8 cellular contexts compared by ENCODE assay signal in the genomic region with DNA sequence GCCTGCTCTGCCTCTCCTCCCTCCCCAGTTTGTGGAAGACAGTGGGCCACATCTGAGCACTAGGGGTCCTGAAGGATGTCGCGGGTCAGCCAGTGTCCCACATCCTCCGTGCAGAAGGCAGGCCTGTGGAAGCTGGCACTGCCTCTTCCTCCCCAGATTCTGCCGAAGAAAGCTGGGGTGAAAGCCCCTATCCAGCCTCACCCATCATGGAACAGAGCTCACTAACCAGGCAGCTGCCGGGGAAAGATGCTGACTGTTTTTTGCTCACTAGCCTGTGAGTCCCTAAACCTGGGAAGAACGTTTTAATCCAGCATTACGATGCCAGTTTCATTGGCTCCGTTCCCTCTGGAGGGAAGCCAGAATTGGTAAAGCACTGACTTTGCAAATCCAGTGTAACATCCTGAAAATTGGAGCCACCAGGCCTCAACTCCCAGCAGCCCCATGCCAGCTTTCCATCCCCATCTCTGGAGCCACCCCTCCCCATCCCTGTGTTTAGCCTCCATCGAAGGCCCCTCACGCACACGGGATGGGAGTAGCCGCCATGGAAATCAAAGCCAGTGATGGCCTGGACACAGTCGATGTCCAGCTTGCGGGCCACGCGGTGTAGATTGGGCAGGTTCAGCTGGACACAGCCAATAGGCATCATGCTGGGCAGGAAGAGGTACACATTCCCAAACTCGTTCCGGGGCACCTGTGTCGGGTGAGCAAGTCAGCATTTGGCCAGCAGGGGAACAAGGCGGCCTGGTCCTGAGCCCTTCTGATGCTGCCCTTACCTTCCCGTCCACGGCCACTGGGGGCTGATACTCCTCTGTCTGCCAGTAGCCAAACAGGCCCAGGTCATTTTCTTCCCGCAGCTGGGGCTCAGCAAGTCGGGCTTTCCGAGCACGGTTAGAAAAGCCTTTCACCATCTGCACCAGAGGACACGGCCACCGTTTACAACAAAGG. TPM values are rescaled to one million over a fixed set of nuclear protein-coding genes. Genes with fewer than 3 reads are reported as not detected.
DNase-seq lines count a peak whose midpoint lies in the region; ATAC-seq and TF ChIP-seq lines count a peak whose summit lies in the region.
"Had no signal": no experiment of that assay in that cellular context is flagged by ENCODE, and none has a peak within 500 bp of the region (broad histone marks: within the 10 kb centered on the region; RNA-seq: fewer than 3 reads in every experiment).

No MANE protein-coding gene starts in this region.

- no peak overlapping the region for H3K23ac ChIP-seq in IMR-90 (ENCODE audit: low read depth, low read length)

- H2BK20ac ChIP-seq in IMR-90 (ENCODE audit: low read depth, low read length) = no peak overlapping the region

- H3K9me1 ChIP-seq in IMR-90 (ENCODE audit: insufficient read depth, low read length) = peaks cover 13% of the 10 kb centered on the region; the same call in 1 of the 2 replicates

- H3K4me3 ChIP-seq in IMR-90 (ENCODE audit: insufficient read depth, low read depth, low read length) (no peak overlapping the region), neutrophil (ENCODE audit: low read depth in 1 of 2, low read length in 1 of 2) (no peak overlapping the region)
- H3K4me3 ChIP-seq: SJSA1 had no signal

- H3K27me3 ChIP-seq in IMR-90 (ENCODE audit: control insufficient read depth, insufficient read depth, low read length) = no peaks in the 10 kb centered on the region
- H3K27me3 ChIP-seq in neutrophil = no peaks in the 10 kb centered on the region
- H3K27me3 ChIP-seq: SJSA1 had no signal

- H3K9ac ChIP-seq in IMR-90 (ENCODE audit: low read depth, low read length) = no peak overlapping the region

- no peak overlapping the region for H4K5ac ChIP-seq in IMR-90 (ENCODE audit: low read depth, low read length)

- no peak overlapping the region for H3K27ac ChIP-seq in IMR-90 (ENCODE audit: insufficient read depth, low read length)
- H3K27ac ChIP-seq in neutrophil = peak overlapping the region; percentile 99
- H3K27ac ChIP-seq: SJSA1 had no signal

- no peak overlapping the region for H2BK15ac ChIP-seq in IMR-90 (ENCODE audit: low read depth, low read length)

- H4K91ac ChIP-seq in IMR-90 (ENCODE audit: insufficient read depth, low read depth, low read length) = no peak overlapping the region

- intact Hi-C loops in IMR-90 (cut with micrococcal nuclease) = no loop called here

- no peak overlapping the region for H2AK5ac ChIP-seq in IMR-90 (ENCODE audit: low read depth, low read length)

- H3K4ac ChIP-seq in IMR-90 (ENCODE audit: low read depth, low read length) = no peak overlapping the region

- no peak overlapping the region for H2AK9ac ChIP-seq in IMR-90 (replicated peaks; ENCODE audit: low read depth, low read length, poor library complexity)

- peaks cover 7% of the 10 kb centered on the region for H4K20me1 ChIP-seq in IMR-90 (ENCODE audit: insufficient read depth, low read length)

- no peak overlapping the region for H3K14ac ChIP-seq in IMR-90 (replicated peaks; ENCODE audit: low read depth, low read length)

- H3K4me2 ChIP-seq in IMR-90 (ENCODE audit: low read depth, low read length) = no peak overlapping the region

- ATAC-seq in IMR-90 (ENCODE audit: low read depth) = no peak
- no peak for ATAC-seq in GM18861 (IDR thresholded peaks at IDR 0.05; ENCODE audit: unreplicated experiment)
- no peak for ATAC-seq in GM19023 (IDR thresholded peaks at IDR 0.05; ENCODE audit: unreplicated experiment)
- no peak for ATAC-seq in HG03280 (IDR thresholded peaks at IDR 0.05; ENCODE audit: unreplicated experiment)

- peaks cover 60% of the 10 kb centered on the region for H3K36me3 ChIP-seq in IMR-90 (ENCODE audit: control insufficient read depth, insufficient read depth, low read length)
- peaks cover 62% of the 10 kb centered on the region for H3K36me3 ChIP-seq in neutrophil

- no peak for TF ChIP-seq POLR2A in IMR-90 (IDR thresholded peaks at IDR 0.05; ENCODE audit: low read depth, low read length)

- peak; percentile 83 for DNase-seq in ELF-1 (ENCODE audit: low read depth, low spot score)
- DNase-seq in IMR-90 = no peak
- peak; percentile 59 for DNase-seq in ecto neural progenitor cell (ENCODE audit: low spot score)

- peaks cover 2 to 12% of the 10 kb centered on the region in 2 experiments for H3K79me1 ChIP-seq in IMR-90 (ENCODE audit: low read depth in 1 of 2, low read length in 2 of 2)

- H2BK5ac ChIP-seq in IMR-90 (ENCODE audit: low read depth, low read length, poor library complexity, severe bottlenecking) = no peak overlapping the region

- H3K4me1 ChIP-seq in IMR-90 (ENCODE audit: control insufficient read depth, insufficient read depth, low read length) = peaks cover 14% of the 10 kb centered on the region
- H3K4me1 ChIP-seq in neutrophil (ENCODE audit: control insufficient read depth in 1 of 2, insufficient read depth in 1 of 2, low read depth in 1 of 2, low read length in 1 of 2) = peaks cover 35 to 40% of the 10 kb centered on the region in 2 experiments

- no peak overlapping the region for H3K56ac ChIP-seq in IMR-90 (ENCODE audit: extremely low read depth, insufficient read depth, low read length)

- peak overlapping the region; percentile 7 for H2AFZ ChIP-seq in IMR-90 (replicated peaks; ENCODE audit: low read length, poor library complexity)

- TF ChIP-seq RAD21 in IMR-90 (IDR thresholded peaks at IDR 0.05; ENCODE audit: low read length) = no peak

- H3K18ac ChIP-seq in IMR-90 (ENCODE audit: low read depth, low read length) = no peak overlapping the region

- POLR2A ChIA-PET in IMR-90 (lab: Charles Lee; ENCODE audit: unreplicated experiment) = no interaction called here

- 86% methylated on average over 24 of the region's 28 CpGs; no CpG with 5 or more reads in 1 of the 2 experiments for WGBS in IMR-90 (ENCODE audit: extremely low coverage in 2 of 2, insufficient read length in 1 of 2), 2 experiments

- in situ Hi-C loops in IMR-90 (cut with MboI; ENCODE audit: low sequenced_read_pairs) = loop anchor here (25.0 kb wide), 1 partner anchor 111 kb away; no protein-coding TSS in a partner anchor

- no peak overlapping the region for H4K8ac ChIP-seq in IMR-90 (ENCODE audit: low read depth in 2 of 2, low read length in 2 of 2)

- H3K9me3 ChIP-seq in IMR-90 (ENCODE audit: control insufficient read depth, insufficient read depth, low read length) = no peaks in the 10 kb centered on the region
- H3K9me3 ChIP-seq in neutrophil = no peaks in the 10 kb centered on the region
- H3K9me3 ChIP-seq: SJSA1 had no signal

- no peak overlapping the region for H2BK120ac ChIP-seq in IMR-90 (ENCODE audit: low read depth, low read length)

- BruUV-seq in IMR-90 (replicated peaks; lab: Mats Ljungman, UMichigan) = no TSS peak

- no peak for TF ChIP-seq CTCF in IMR-90 (conservative IDR thresholded peaks at IDR 0.05; ENCODE audit: low read depth, low read length)
- TF ChIP-seq CTCF in neutrophil (IDR thresholded peaks at IDR 0.05) = no peak

- CTCF ChIA-PET in IMR-90 (lab: Yijun Ruan, JAX) = no interaction called here

- dilution Hi-C loops in IMR-90 (cut with HindIII; ENCODE audit: low sequenced_read_pairs, unreplicated experiment) = no loop called here

TF ChIP-seq in IMR-90, 13 proteins besides CTCF, POLR2A, EP300 and RAD21 (continues in another document):
- TF ChIP-seq MAZ (IDR thresholded peaks at IDR 0.05; ENCODE audit: borderline replicate concordance, low read depth, low read length) = no peak
- no peak for TF ChIP-seq NFE2L2 (IDR thresholded peaks at IDR 0.05; ENCODE audit: low read depth, low read length)
- TF ChIP-seq RCOR1 (IDR thresholded peaks at IDR 0.05; ENCODE audit: insufficient replicate concordance, low read length) = no peak
- TF ChIP-seq MXI1 (IDR thresholded peaks at IDR 0.05; ENCODE audit: borderline replicate concordance, low read depth, low read length) = no peak
- TF ChIP-seq, protein P1, sequence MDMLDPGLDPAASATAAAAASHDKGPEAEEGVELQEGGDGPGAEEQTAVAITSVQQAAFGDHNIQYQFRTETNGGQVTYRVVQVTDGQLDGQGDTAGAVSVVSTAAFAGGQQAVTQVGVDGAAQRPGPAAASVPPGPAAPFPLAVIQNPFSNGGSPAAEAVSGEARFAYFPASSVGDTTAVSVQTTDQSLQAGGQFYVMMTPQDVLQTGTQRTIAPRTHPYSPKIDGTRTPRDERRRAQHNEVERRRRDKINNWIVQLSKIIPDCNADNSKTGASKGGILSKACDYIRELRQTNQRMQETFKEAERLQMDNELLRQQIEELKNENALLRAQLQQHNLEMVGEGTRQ (IDR thresholded peaks at IDR 0.05; ENCODE audit: low read depth, low read length) = no peak
- TF ChIP-seq SMC3 (IDR thresholded peaks at IDR 0.05; ENCODE audit: low read depth, low read length) = no peak
- TF ChIP-seq, protein P2, sequence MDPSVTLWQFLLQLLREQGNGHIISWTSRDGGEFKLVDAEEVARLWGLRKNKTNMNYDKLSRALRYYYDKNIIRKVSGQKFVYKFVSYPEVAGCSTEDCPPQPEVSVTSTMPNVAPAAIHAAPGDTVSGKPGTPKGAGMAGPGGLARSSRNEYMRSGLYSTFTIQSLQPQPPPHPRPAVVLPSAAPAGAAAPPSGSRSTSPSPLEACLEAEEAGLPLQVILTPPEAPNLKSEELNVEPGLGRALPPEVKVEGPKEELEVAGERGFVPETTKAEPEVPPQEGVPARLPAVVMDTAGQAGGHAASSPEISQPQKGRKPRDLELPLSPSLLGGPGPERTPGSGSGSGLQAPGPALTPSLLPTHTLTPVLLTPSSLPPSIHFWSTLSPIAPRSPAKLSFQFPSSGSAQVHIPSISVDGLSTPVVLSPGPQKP (IDR thresholded peaks at IDR 0.05; ENCODE audit: borderline replicate concordance, low read depth, low read length) = no peak
- TF ChIP-seq FOS (IDR thresholded peaks at IDR 0.05; ENCODE audit: low read depth, low read length) = no peak
- no peak for TF ChIP-seq CHD1 (IDR thresholded peaks at IDR 0.05; ENCODE audit: low read depth, low read length)
- no peak for TF ChIP-seq CEBPB (IDR thresholded peaks at IDR 0.05; ENCODE audit: low read depth, low read length)

RNA-seq across cellular contexts. Expression of a gene that starts 23.5 kb away (rescaled TPM):
- total RNA-seq in IMR-90 (2012; rRNA removed) = 103 and 114 TPM in 2 replicates
- 107 and 109 TPM in 2 replicates for polyA plus RNA-seq in IMR-90 (2012; rRNA removed)
- polyA plus RNA-seq in IMR-90 (2012; cell fraction: cytosol; rRNA removed) = 73.8 and 86.4 TPM in 2 replicates
- 97.1 and 98.5 TPM in 2 replicates for polyA plus RNA-seq in IMR-90 (2012; cell fraction: nucleus; rRNA removed; ENCODE audit: low replicate concordance)

RNA-seq across cellular contexts. Expression of a gene that starts 23.6 kb away (rescaled TPM):
- 9.0 and 12.2 TPM in 2 replicates for total RNA-seq in IMR-90 (2012; rRNA removed)
- 7.4 and 9.8 TPM in 2 replicates for polyA plus RNA-seq in IMR-90 (2012; rRNA removed)
- polyA plus RNA-seq in IMR-90 (2012; cell fraction: cytosol; rRNA removed) = 4.6 and 4.8 TPM in 2 replicates
- polyA plus RNA-seq in IMR-90 (2012; cell fraction: nucleus; rRNA removed; ENCODE audit: low replicate concordance) = 1.3 and 5.0 TPM in 2 replicates

RNA-seq across cellular contexts. Expression of a gene that starts 30.1 kb away (rescaled TPM):
- 40.5 and 48.8 TPM in 2 replicates for total RNA-seq in IMR-90 (2012; rRNA removed)
- 27.6 and 30.9 TPM in 2 replicates for polyA plus RNA-seq in IMR-90 (2012; rRNA removed)
- polyA plus RNA-seq in IMR-90 (2012; cell fraction: cytosol; rRNA removed) = 17.6 and 18.4 TPM in 2 replicates
- polyA plus RNA-seq in IMR-90 (2012; cell fraction: nucleus; rRNA removed; ENCODE audit: low replicate concordance) = 62.0 and 94.0 TPM in 2 replicates

RNA-seq across cellular contexts. Expression of a gene that starts 30.3 kb away (rescaled TPM):
- 3.4 and 14.2 TPM in 2 replicates for total RNA-seq in IMR-90 (2012; rRNA removed)
- 10.0 and 11.5 TPM in 2 replicates for polyA plus RNA-seq in IMR-90 (2012; rRNA removed)
- polyA plus RNA-seq in IMR-90 (2012; cell fraction: cytosol; rRNA removed) = 0.87 and 1.00 TPM in 2 replicates
- polyA plus RNA-seq in IMR-90 (2012; cell fraction: nucleus; rRNA removed; ENCODE audit: low replicate concordance) = 0.20 and 1.8 TPM in 2 replicates
